Comparison of ENCODE assay signal across 1 cellular context in genomic region chr1:21933397-21934248, GRCh38.
TF ChIP-seq lines count a peak whose summit lies in the region.

No MANE protein-coding gene starts in this region.

TF ChIP-seq in K562, 482 proteins besides CTCF, POLR2A, EP300 and RAD21 (continues in another document):
- TF ChIP-seq, protein P1, sequence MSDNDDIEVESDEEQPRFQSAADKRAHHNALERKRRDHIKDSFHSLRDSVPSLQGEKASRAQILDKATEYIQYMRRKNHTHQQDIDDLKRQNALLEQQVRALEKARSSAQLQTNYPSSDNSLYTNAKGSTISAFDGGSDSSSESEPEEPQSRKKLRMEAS (CRISPR knock-in tag; IDR thresholded peaks at IDR 0.05), result peak; percentile 43; the same call in 1 of the 2 replicates
- TF ChIP-seq MYBL2 (IDR thresholded peaks at IDR 0.05; ENCODE audit: low read depth) (no peak), MYBL2 (CRISPR knock-in tag; IDR thresholded peaks at IDR 0.05; ENCODE audit: borderline replicate concordance) (0 out of 2 replicates have a peak, but pooled peaks have one; percentile 19), SREBF1 (IDR thresholded peaks at IDR 0.05; ENCODE audit: borderline replicate concordance, low read depth, low read length) (0 out of 2 replicates have a peak, but pooled peaks have one; percentile 10), RBFOX2 (IDR thresholded peaks at IDR 0.05; ENCODE audit: low read depth, low read length) (peak; percentile 25; the same call in 1 of the 2 replicates), TEAD4 (IDR thresholded peaks at IDR 0.05; ENCODE audit: low read length) (peak; percentile 12; the same call in 1 of the 2 replicates), TEAD4 (CRISPR knock-in tag; IDR thresholded peaks at IDR 0.05; ENCODE audit: borderline replicate concordance) (no peak), TRIM24 (IDR thresholded peaks at IDR 0.05) (0 out of 4 replicates have a peak, but pooled peaks of 1 of the 2 experiments have one; percentile 33), DACH1 (IDR thresholded peaks at IDR 0.05; ENCODE audit: partially characterized antibody) (peak; percentile 89), ZNF77 (CRISPR knock-in tag; IDR thresholded peaks at IDR 0.05) (no peak), KLF16 (IDR thresholded peaks at IDR 0.05) (0 out of 2 replicates have a peak, but pooled peaks have one; percentile 41), USF2 (CRISPR knock-in tag; IDR thresholded peaks at IDR 0.05) (peak; percentile 54), JUND (IDR thresholded peaks at IDR 0.05; ENCODE audit: borderline replicate concordance, low read depth, low read length) (peak; percentile 6; the same call in 1 of the 2 replicates), JUND (tag; IDR thresholded peaks at IDR 0.05; ENCODE audit: borderline replicate concordance, low read depth, low read length) (no peak), HLTF (IDR thresholded peaks at IDR 0.05) (peak; percentile 8; the same call in 1 of the 2 replicates), POLR2G (IDR thresholded peaks at IDR 0.05; ENCODE audit: low read depth, low read length) (peak; percentile 45; the same call in 1 of the 2 replicates), SP2 (IDR thresholded peaks at IDR 0.05; ENCODE audit: extremely low read depth, low read depth, low read length, poor library complexity, severe bottlenecking) (no peak), TFAP4 (CRISPR knock-in tag; IDR thresholded peaks at IDR 0.05; ENCODE audit: borderline replicate concordance) (peak; percentile 93), DPF2 (IDR thresholded peaks at IDR 0.05) (0 out of 2 replicates have a peak, but pooled peaks have one; percentile 47), FOXA3 (CRISPR knock-in tag; conservative IDR thresholded peaks at IDR 0.05 in 1 of 2, IDR thresholded peaks at IDR 0.05 in 1 of 2) (peak in 1 of 2 experiments; percentile 6; a peak in 1 of 4 replicates), MCM5 (IDR thresholded peaks at IDR 0.05; ENCODE audit: low read depth) (no peak), CTBP1 (IDR thresholded peaks at IDR 0.05; ENCODE audit: borderline replicate concordance) (peak; percentile 35; the same call in 1 of the 2 replicates), PHF20 (IDR thresholded peaks at IDR 0.05; ENCODE audit: partially characterized antibody) (no peak), NR2C2 (CRISPR knock-in tag; IDR thresholded peaks at IDR 0.05) (no peak; the same call in 1 of the 2 replicates), NR2C2 (tag; IDR thresholded peaks at IDR 0.05) (0 out of 2 replicates have a peak, but pooled peaks have one; percentile 30), SIN3A (IDR thresholded peaks at IDR 0.05; ENCODE audit: borderline replicate concordance in 2 of 2, control insufficient read depth in 1 of 2, low read depth in 2 of 2, low read length in 2 of 2) (peak in 1 of 2 experiments; percentile 79; a peak in 1 of 4 replicates), EGR1 (conservative IDR thresholded peaks at IDR 0.05) (peak; percentile 66), LARP7 (IDR thresholded peaks at IDR 0.05) (0 out of 2 replicates have a peak, but pooled peaks have one; percentile 11), RNF2 (IDR thresholded peaks at IDR 0.05) (peak; percentile 25; the same call in 1 of the 2 replicates), TOE1 (IDR thresholded peaks at IDR 0.05; ENCODE audit: borderline replicate concordance) (0 out of 2 replicates have a peak, but pooled peaks have one; percentile 33), TOE1 (CRISPR knock-in tag; IDR thresholded peaks at IDR 0.05; ENCODE audit: borderline replicate concordance, low read depth) (0 out of 2 replicates have a peak, but pooled peaks have one; percentile 33), ZC3H4 (CRISPR knock-in tag; IDR thresholded peaks at IDR 0.05; ENCODE audit: borderline replicate concordance) (peak; percentile 60; the same call in 1 of the 2 replicates), TBL1XR1 (IDR thresholded peaks at IDR 0.05; ENCODE audit: low read length in 2 of 2) (0 out of 4 replicates have a peak, but pooled peaks of 1 of the 2 experiments have one; percentile 23), ZNF592 (IDR thresholded peaks at IDR 0.05) (0 out of 2 replicates have a peak, but pooled peaks have one; percentile 21), MAZ (CRISPR knock-in tag; conservative IDR thresholded peaks at IDR 0.05 in 1 of 2, IDR thresholded peaks at IDR 0.05 in 1 of 2) (peak in 1 of 2 experiments; percentile 31; a peak in 1 of 4 replicates), ZBTB7A (IDR thresholded peaks at IDR 0.05; ENCODE audit: borderline replicate concordance, control insufficient read depth, low read depth, low read length) (peak; percentile 89; the same call in 1 of the 2 replicates), ETS1 (conservative IDR thresholded peaks at IDR 0.05; ENCODE audit: control insufficient read depth, low read depth, low read length) (0 out of 2 replicates have a peak, but pooled peaks have one; percentile 21), FOXP1 (CRISPR knock-in tag; IDR thresholded peaks at IDR 0.05) (peak; percentile 43; the same call in 1 of the 2 replicates), EZH2 (IDR thresholded peaks at IDR 0.05; ENCODE audit: borderline replicate concordance, low read depth, low read length) (no peak), RBM14 (IDR thresholded peaks at IDR 0.05; ENCODE audit: borderline replicate concordance, insufficient read depth, low read depth, low read length) (no peak), CBFA2T3 (IDR thresholded peaks at IDR 0.05) (peak; percentile 51), ZEB2 (IDR thresholded peaks at IDR 0.05) (peak; percentile 66), RAD51 (IDR thresholded peaks at IDR 0.05; ENCODE audit: borderline replicate concordance, low read depth) (peak; percentile 53; the same call in 1 of the 2 replicates)
- TF ChIP-seq, protein P2, sequence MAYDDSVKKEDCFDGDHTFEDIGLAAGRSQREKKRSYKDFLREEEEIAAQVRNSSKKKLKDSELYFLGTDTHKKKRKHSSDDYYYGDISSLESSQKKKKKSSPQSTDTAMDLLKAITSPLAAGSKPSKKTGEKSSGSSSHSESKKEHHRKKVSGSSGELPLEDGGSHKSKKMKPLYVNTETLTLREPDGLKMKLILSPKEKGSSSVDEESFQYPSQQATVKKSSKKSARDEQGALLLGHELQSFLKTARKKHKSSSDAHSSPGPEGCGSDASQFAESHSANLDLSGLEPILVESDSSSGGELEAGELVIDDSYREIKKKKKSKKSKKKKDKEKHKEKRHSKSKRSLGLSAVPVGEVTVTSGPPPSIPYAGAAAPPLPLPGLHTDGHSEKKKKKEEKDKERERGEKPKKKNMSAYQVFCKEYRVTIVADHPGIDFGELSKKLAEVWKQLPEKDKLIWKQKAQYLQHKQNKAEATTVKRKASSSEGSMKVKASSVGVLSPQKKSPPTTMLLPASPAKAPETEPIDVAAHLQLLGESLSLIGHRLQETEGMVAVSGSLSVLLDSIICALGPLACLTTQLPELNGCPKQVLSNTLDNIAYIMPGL (CRISPR knock-in tag; IDR thresholded peaks at IDR 0.05), result no peak
- TF ChIP-seq, protein P3, sequence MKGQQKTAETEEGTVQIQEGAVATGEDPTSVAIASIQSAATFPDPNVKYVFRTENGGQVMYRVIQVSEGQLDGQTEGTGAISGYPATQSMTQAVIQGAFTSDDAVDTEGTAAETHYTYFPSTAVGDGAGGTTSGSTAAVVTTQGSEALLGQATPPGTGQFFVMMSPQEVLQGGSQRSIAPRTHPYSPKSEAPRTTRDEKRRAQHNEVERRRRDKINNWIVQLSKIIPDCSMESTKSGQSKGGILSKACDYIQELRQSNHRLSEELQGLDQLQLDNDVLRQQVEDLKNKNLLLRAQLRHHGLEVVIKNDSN (CRISPR knock-in tag; IDR thresholded peaks at IDR 0.05), result peak; percentile 71
- TF ChIP-seq, protein P4, sequence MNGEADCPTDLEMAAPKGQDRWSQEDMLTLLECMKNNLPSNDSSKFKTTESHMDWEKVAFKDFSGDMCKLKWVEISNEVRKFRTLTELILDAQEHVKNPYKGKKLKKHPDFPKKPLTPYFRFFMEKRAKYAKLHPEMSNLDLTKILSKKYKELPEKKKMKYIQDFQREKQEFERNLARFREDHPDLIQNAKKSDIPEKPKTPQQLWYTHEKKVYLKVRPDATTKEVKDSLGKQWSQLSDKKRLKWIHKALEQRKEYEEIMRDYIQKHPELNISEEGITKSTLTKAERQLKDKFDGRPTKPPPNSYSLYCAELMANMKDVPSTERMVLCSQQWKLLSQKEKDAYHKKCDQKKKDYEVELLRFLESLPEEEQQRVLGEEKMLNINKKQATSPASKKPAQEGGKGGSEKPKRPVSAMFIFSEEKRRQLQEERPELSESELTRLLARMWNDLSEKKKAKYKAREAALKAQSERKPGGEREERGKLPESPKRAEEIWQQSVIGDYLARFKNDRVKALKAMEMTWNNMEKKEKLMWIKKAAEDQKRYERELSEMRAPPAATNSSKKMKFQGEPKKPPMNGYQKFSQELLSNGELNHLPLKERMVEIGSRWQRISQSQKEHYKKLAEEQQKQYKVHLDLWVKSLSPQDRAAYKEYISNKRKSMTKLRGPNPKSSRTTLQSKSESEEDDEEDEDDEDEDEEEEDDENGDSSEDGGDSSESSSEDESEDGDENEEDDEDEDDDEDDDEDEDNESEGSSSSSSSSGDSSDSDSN (IDR thresholded peaks at IDR 0.05; ENCODE audit: borderline replicate concordance in 1 of 2, low read depth in 2 of 2, low read length in 2 of 2), result 0 out of 4 replicates have a peak, but pooled peaks of 1 of the 2 experiments have one; percentile 57
- TF ChIP-seq, protein P5, sequence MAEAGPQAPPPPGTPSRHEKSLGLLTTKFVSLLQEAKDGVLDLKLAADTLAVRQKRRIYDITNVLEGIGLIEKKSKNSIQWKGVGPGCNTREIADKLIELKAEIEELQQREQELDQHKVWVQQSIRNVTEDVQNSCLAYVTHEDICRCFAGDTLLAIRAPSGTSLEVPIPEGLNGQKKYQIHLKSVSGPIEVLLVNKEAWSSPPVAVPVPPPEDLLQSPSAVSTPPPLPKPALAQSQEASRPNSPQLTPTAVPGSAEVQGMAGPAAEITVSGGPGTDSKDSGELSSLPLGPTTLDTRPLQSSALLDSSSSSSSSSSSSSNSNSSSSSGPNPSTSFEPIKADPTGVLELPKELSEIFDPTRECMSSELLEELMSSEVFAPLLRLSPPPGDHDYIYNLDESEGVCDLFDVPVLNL (CRISPR knock-in tag; IDR thresholded peaks at IDR 0.05; ENCODE audit: low read depth), result peak; percentile 20; the same call in 1 of the 2 replicates
- TF ChIP-seq, protein P6, sequence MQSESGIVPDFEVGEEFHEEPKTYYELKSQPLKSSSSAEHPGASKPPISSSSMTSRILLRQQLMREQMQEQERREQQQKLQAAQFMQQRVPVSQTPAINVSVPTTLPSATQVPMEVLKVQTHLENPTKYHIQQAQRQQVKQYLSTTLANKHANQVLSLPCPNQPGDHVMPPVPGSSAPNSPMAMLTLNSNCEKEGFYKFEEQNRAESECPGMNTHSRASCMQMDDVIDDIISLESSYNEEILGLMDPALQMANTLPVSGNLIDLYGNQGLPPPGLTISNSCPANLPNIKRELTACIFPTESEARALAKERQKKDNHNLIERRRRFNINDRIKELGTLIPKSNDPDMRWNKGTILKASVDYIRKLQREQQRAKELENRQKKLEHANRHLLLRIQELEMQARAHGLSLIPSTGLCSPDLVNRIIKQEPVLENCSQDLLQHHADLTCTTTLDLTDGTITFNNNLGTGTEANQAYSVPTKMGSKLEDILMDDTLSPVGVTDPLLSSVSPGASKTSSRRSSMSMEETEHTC (IDR thresholded peaks at IDR 0.05), result peak; percentile 19; the same call in 1 of the 2 replicates
